ENCODE assay signal across 13 cellular contexts in the genomic region with DNA sequence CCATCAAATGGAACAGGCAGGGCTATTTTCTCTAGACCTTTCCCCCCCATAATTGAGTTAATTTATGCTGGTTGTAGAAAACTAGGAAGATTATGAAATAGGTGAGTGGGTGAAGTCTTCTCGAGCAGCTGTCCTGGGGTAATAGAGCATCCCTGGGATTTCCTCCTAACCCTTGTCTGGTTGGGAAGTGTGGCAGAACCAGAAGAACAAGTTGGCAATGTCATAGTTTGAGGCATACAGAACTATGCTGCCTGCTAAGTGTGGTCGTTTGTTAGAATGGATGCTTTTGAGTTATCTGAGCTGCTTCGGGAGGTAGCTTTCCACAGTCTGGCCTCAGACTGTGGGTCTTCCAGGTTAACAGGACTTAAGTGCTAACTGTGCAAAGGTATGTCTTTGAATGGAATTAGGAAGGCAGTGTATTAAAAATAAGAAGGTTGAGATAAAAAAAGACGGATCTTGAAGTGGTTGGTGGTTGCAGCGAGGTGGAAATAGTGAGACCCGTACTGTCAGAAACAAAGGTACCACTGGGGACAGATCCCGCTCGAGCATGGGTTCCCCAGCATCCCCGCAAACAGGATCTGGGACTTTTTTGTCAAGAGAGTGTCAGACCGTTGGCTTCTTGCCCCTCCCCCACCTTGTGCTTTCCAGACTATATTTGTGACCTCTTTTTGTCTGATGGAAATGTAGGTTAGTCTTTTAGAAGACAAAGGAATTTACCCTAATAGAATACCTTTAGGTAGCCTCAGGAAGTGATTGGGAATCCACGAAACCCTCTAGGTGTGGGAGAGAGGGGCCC. TPM values are rescaled to one million over a fixed set of nuclear protein-coding genes. Genes with fewer than 3 reads are reported as not detected.
DNase-seq lines count a peak whose midpoint lies in the region; ATAC-seq and TF ChIP-seq lines count a peak whose summit lies in the region.
"Had no signal": no experiment of that assay in that cellular context is flagged by ENCODE, and none has a peak within 500 bp of the region (broad histone marks: within the 10 kb centered on the region; RNA-seq: fewer than 3 reads in every experiment).

No MANE protein-coding gene starts in this region.

- H3K9me3 Mint-ChIP-seq in GM23338 (no peaks in the 10 kb centered on the region), mesothelial cell of epicardium (no peaks in the 10 kb centered on the region)
- no peaks in the 10 kb centered on the region for H3K9me3 Mint-ChIP-seq in activated CD8-positive, alpha-beta T cell treated with anti-CD3 and anti-CD28 coated beads, Interleukin-2, amount 10 ng/mL, durations not matched to agents 7 days and 5 days (ENCODE audit: insufficient read depth)

- peaks cover 24% of the 10 kb centered on the region for H3F3A ChIP-seq in GM23338 (replicated peaks; ENCODE audit: low read depth)

- H3K36me3 Mint-ChIP-seq in GM23338 (ENCODE audit: low read depth) (peaks cover 22% of the 10 kb centered on the region), mesothelial cell of epicardium (peaks cover 4% of the 10 kb centered on the region)
- peaks cover 37% of the 10 kb centered on the region for H3K36me3 Mint-ChIP-seq in activated CD8-positive, alpha-beta T cell treated with anti-CD3 and anti-CD28 coated beads, Interleukin-2, amount 10 ng/mL, durations not matched to agents 7 days and 5 days (ENCODE audit: low read depth)

- peaks cover 90% of the 10 kb centered on the region for H4K20me1 ChIP-seq in BLaER1
- H4K20me1 ChIP-seq in GM23338 (replicated peaks; ENCODE audit: insufficient read depth) = peaks cover 77% of the 10 kb centered on the region

- H3K79me2 ChIP-seq in GM23338 (replicated peaks; ENCODE audit: insufficient read depth) = peaks cover 82% of the 10 kb centered on the region

- H2AFZ ChIP-seq in GM23338 = no peak overlapping the region

- no peak for ATAC-seq in GM23338
- ATAC-seq in activated CD8-positive, alpha-beta T cell treated with anti-CD3 and anti-CD28 coated beads, Interleukin-2, amount 10 ng/mL, durations not matched to agents 7 days and 5 days = no peak
- ATAC-seq: Right ventricle myocardium inferior had no signal

- no peaks in the 10 kb centered on the region for H3K9me2 ChIP-seq in GM23338 (ENCODE audit: insufficient read depth)

- H3K4me2 ChIP-seq in BLaER1 (peak overlapping the region; percentile 96), GM23338 (peak overlapping the region; percentile 74)

- H3K4me1 Mint-ChIP-seq in GM23338 (peaks cover 50% of the 10 kb centered on the region), mesothelial cell of epicardium (peaks cover 51% of the 10 kb centered on the region)
- peaks cover 74% of the 10 kb centered on the region for H3K4me1 Mint-ChIP-seq in activated CD8-positive, alpha-beta T cell treated with anti-CD3 and anti-CD28 coated beads, Interleukin-2, amount 10 ng/mL, durations not matched to agents 7 days and 5 days (ENCODE audit: low read depth)

- TF ChIP-seq CTCF in GM23338 (conservative IDR thresholded peaks at IDR 0.05; ENCODE audit: low read depth in 2 of 2) (no peak), mesothelial cell of epicardium (IDR thresholded peaks at IDR 0.05; ENCODE audit: unreplicated experiment) (no peak)

- H3K27ac ChIP-seq in BLaER1 = peak overlapping the region; percentile 29; the same call in 1 of the 2 replicates
- peak overlapping the region; percentile 27 for H3K27ac ChIP-seq in GM23338 (ENCODE audit: low read depth)
- H3K27ac ChIP-seq: upper lobe of left lung had no signal

- peaks cover 31% of the 10 kb centered on the region for H3K36me3 ChIP-seq in BLaER1
- no peaks in the 10 kb centered on the region for H3K36me3 ChIP-seq in GM23338 (ENCODE audit: insufficient read depth)

- POLR2A ChIA-PET in activated CD8-positive, alpha-beta T cell treated with anti-CD3 and anti-CD28 coated beads, Interleukin-2, amount 10 ng/mL, durations not matched to agents 7 days and 5 days (lab: Charles Lee) = interaction anchor here (0.8 kb wide), 1 partner anchor 50 kb away, joined by 5 read pairs; no protein-coding TSS in a partner anchor

- H3K27me3 ChIP-seq in BLaER1 (no peaks in the 10 kb centered on the region), GM23338 (ENCODE audit: insufficient read depth) (no peaks in the 10 kb centered on the region)
- H3K27me3 ChIP-seq: upper lobe of left lung had no signal

- 0 out of 2 replicates have a peak overlapping the region, but pooled peaks have one; percentile 6 for H3K27ac Mint-ChIP-seq in GM23338
- H3K27ac Mint-ChIP-seq in activated CD8-positive, alpha-beta T cell treated with anti-CD3 and anti-CD28 coated beads, Interleukin-2, amount 10 ng/mL, durations not matched to agents 7 days and 5 days = peak overlapping the region; percentile 63
- H3K27ac Mint-ChIP-seq in mesothelial cell of epicardium = peak overlapping the region; percentile 96

- CTCF ChIA-PET in activated CD8-positive, alpha-beta T cell treated with anti-CD3 and anti-CD28 coated beads, Interleukin-2, amount 10 ng/mL, durations not matched to agents 7 days and 5 days (lab: Charles Lee) = interaction anchor here (0.9 to 1.8 kb wide), 4 partner anchors 9 to 83 kb away, joined by 3 to 6 read pairs (median 4); no protein-coding TSS in a partner anchor

- peaks cover 17% of the 10 kb centered on the region for H3K27me3 Mint-ChIP-seq in GM23338 (ENCODE audit: insufficient read depth, low read depth, poor library complexity)
- no peaks in the 10 kb centered on the region for H3K27me3 Mint-ChIP-seq in activated CD8-positive, alpha-beta T cell treated with anti-CD3 and anti-CD28 coated beads, Interleukin-2, amount 10 ng/mL, durations not matched to agents 7 days and 5 days (ENCODE audit: low read depth)
- H3K27me3 Mint-ChIP-seq in mesothelial cell of epicardium (ENCODE audit: low read depth) = no peaks in the 10 kb centered on the region

- H3K4me3 Mint-ChIP-seq in GM23338 (peak overlapping the region; percentile 43), mesothelial cell of epicardium (peak overlapping the region; percentile 11)
- peak overlapping the region; percentile 26 for H3K4me3 Mint-ChIP-seq in activated CD8-positive, alpha-beta T cell treated with anti-CD3 and anti-CD28 coated beads, Interleukin-2, amount 10 ng/mL, durations not matched to agents 7 days and 5 days

- H3K4me3 ChIP-seq in BLaER1 (no peak overlapping the region), GM23338 (peak overlapping the region; percentile 41)
- H3K4me3 ChIP-seq: upper lobe of left lung had no signal

- peak; percentile 45 for DNase-seq in GM23338 (ENCODE audit: low spot score)
- no peak for DNase-seq in activated CD8-positive, alpha-beta T cell treated with anti-CD3 and anti-CD28 coated beads, Interleukin-2, amount 10 ng/mL, durations not matched to agents 7 days and 5 days
- DNase-seq in mesothelial cell of epicardium (ENCODE audit: low spot score in 2 of 2, unreplicated experiment in 2 of 2) = no peak
- no peak for DNase-seq in NCI-H1694 treated with DMSO at 0.1 percent for 48 hours (lab: John Stamatoyannopoulos, UW)
- DNase-seq in NCI-H2227 treated with DMSO at 0.1 percent for 48 hours (lab: John Stamatoyannopoulos, UW) = no peak
- DNase-seq in occipital lobe (lab: John Stamatoyannopoulos, UW) = no peak
- no peak for DNase-seq in kidney glomerular epithelial cell (lab: John Stamatoyannopoulos, UW)
- DNase-seq: HCEC 1CT, KG1, NCI-H2171 treated with DMSO at 0.1 percent for 48 hours, upper lobe of left lung had no signal

- no peaks in the 10 kb centered on the region for H3K9me3 ChIP-seq in BLaER1
- H3K9me3 ChIP-seq: upper lobe of left lung had no signal

- peak overlapping the region; percentile 49; the same call in 1 of the 2 replicates for H3K9ac ChIP-seq in BLaER1

- H3K4me1 ChIP-seq in BLaER1 = peaks cover 70% of the 10 kb centered on the region
- H3K4me1 ChIP-seq in GM23338 (ENCODE audit: insufficient read depth) = peaks cover 42% of the 10 kb centered on the region

TF ChIP-seq in GM23338, 12 proteins besides CTCF, POLR2A, EP300 and RAD21:
- TF ChIP-seq ZNF114 (CRISPR knock-in tag; IDR thresholded peaks at IDR 0.05) = no peak
- TF ChIP-seq NANOG (IDR thresholded peaks at IDR 0.05; ENCODE audit: borderline replicate concordance) = no peak
- TF ChIP-seq CREB1 (CRISPR knock-in tag; IDR thresholded peaks at IDR 0.05; ENCODE audit: low read depth) = no peak
- no peak for TF ChIP-seq STAT1 (IDR thresholded peaks at IDR 0.05; ENCODE audit: unreplicated experiment)
- no peak for TF ChIP-seq EZH2 (IDR thresholded peaks at IDR 0.05; ENCODE audit: low read depth, unreplicated experiment)

RNA-seq across cellular contexts. Expression of a gene that starts 4.0 kb away (rescaled TPM):
- total RNA-seq in GM23338 (2014; rRNA removed; shearing (Covaris generic)) = 123 and 151 TPM in 2 replicates
- 40.0 and 49.2 TPM in 2 replicates for polyA plus RNA-seq in GM23338 (2016; fragmentation: Nextera tagmentation; extraction: Ambion mirVana)
- total RNA-seq in activated CD8-positive, alpha-beta T cell treated with anti-CD3 and anti-CD28 coated beads, Interleukin-2, amount 10 ng/mL, durations not matched to agents 7 days and 5 days = 100 to 1,000 TPM; 180 TPM
- total RNA-seq in mesothelial cell of epicardium (112 to 113 TPM (median 113 TPM) in 3 replicates), occipital lobe (14.2 TPM)

Comparison
In these comparisons a context has a peak if more than half of its experiments do, and no peak if none do; other contexts are left out.
1. H3K27ac Mint-ChIP-seq: peak in every context shown above with its lines; median percentile 96 in mesothelial cell of epicardium; 63 in activated CD8-positive, alpha-beta T cell treated with anti-CD3 and anti-CD28 coated beads, Interleukin-2, amount 10 ng/mL, durations not matched to agents 7 days and 5 days; 6 in GM23338.